ENCODE assay signal across 15 cellular contexts in the genomic region with DNA sequence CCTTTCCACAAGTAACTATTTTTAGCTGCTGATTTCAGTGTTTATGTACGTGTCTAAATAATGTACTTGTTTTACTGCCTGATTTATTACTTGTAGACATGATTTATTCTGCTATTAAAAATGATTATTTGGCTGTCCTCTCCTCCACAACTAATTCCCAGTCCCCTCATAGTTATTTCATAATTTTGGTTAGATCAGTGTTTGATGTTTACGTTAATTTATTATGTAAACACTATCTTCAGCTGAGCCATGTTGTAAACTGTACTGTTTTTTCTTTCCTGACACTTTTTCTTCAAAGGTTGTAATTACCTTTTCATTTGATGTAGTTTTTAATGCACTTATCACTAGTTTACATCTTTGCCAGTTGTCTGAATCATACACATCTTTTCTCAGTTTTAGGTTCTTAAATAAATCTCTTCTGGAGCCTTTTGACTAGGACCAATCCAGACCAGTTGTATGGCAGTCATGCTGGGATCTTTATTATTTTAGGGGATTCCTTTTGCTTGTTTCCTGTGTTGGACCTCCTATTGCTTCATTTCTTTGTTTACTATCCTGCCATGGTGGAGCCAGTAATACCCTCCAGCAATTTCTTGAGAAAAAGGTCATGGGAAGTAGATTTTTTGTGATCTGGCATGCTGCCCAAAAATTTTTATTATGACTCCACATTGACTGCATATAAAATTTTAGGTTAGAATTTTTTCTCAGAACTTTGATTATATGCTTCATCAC. TPM values are rescaled to one million over a fixed set of nuclear protein-coding genes. Genes with fewer than 3 reads are reported as not detected.
A peak's percentile ranks its signal among the peaks of the same experiment; 100 is the strongest.
DNase-seq lines count a peak whose midpoint lies in the region; ATAC-seq lines count a peak whose summit lies in the region.
"Had no signal": no experiment of that assay in that cellular context is flagged by ENCODE, and none has a peak within 500 bp of the region (broad histone marks: within the 10 kb centered on the region; RNA-seq: fewer than 3 reads in every experiment).

No MANE protein-coding gene starts in this region.

- H3K27ac Mint-ChIP-seq in activated naive CD8-positive, alpha-beta T cell treated with anti-CD3 and anti-CD28 coated beads, Interleukin-2, amount 10 ng/mL, durations not matched to agents 7 days and 5 days: no peak overlapping the region
- H3K27ac Mint-ChIP-seq in activated naive CD8-positive, alpha-beta T cell treated with anti-CD3 and anti-CD28 coated beads for 36 hours: no peak overlapping the region
- peak overlapping the region; percentile 41 for H3K27ac Mint-ChIP-seq in T-helper 17 cell
- H3K27ac Mint-ChIP-seq: stimulated activated naive B cell treated with anti-CD40 and anti-IgM and Interleukin-4, amounts not matched to agents 10 μg/mL and 1 μg/mL and 100 μg/mL, for 72 hours had no signal

- no peak for DNase-seq in activated naive CD8-positive, alpha-beta T cell treated with anti-CD3 and anti-CD28 coated beads, Interleukin-2, amount 10 ng/mL, durations not matched to agents 7 days and 5 days
- DNase-seq in activated naive CD8-positive, alpha-beta T cell treated with anti-CD3 and anti-CD28 coated beads for 36 hours: no peak
- no peak for DNase-seq in T-helper 17 cell
- peak; percentile 23 for DNase-seq in fibroblast of the conjunctiva (ENCODE audit: low read depth)
- DNase-seq in T-helper 1 cell: no peak
- no peak for DNase-seq in HuH-7.5 (ENCODE audit: low spot score)
- DNase-seq: activated CD4-positive, alpha-beta T cell treated with anti-CD3 and anti-CD28 coated beads for 1 hour; activated naive CD4-positive, alpha-beta T cell treated with Interleukin-2 at 50 U/mL for 16 hours; AML-193; effector CD8-positive, alpha-beta T cell; naive B cell; NCI-H2081; stimulated activated naive B cell treated with anti-CD40 and anti-IgM and Interleukin-4, amounts not matched to agents 10 μg/mL and 1 μg/mL and 100 μg/mL, for 72 hours had no signal

- no peak for ATAC-seq in activated naive CD8-positive, alpha-beta T cell treated with anti-CD3 and anti-CD28 coated beads, Interleukin-2, amount 10 ng/mL, durations not matched to agents 7 days and 5 days (ENCODE audit: low read depth)
- ATAC-seq in T-helper 17 cell (no peak), GM21619 (IDR thresholded peaks at IDR 0.05; ENCODE audit: unreplicated experiment) (no peak), GM18867 (IDR thresholded peaks at IDR 0.05; ENCODE audit: unreplicated experiment) (no peak)
- ATAC-seq: stimulated activated naive B cell treated with anti-CD40 and anti-IgM and Interleukin-4, amounts not matched to agents 10 μg/mL and 1 μg/mL and 100 μg/mL, for 72 hours had no signal

- H3K27me3 Mint-ChIP-seq in activated naive CD8-positive, alpha-beta T cell treated with anti-CD3 and anti-CD28 coated beads, Interleukin-2, amount 10 ng/mL, durations not matched to agents 7 days and 5 days: no peaks in the 10 kb centered on the region
- H3K27me3 Mint-ChIP-seq in activated naive CD8-positive, alpha-beta T cell treated with anti-CD3 and anti-CD28 coated beads for 36 hours: no peaks in the 10 kb centered on the region
- H3K27me3 Mint-ChIP-seq in T-helper 17 cell: no peaks in the 10 kb centered on the region
- H3K27me3 Mint-ChIP-seq: naive B cell; stimulated activated naive B cell treated with anti-CD40 and anti-IgM and Interleukin-4, amounts not matched to agents 10 μg/mL and 1 μg/mL and 100 μg/mL, for 72 hours had no signal

- H3K4me1 Mint-ChIP-seq in activated naive CD8-positive, alpha-beta T cell treated with anti-CD3 and anti-CD28 coated beads, Interleukin-2, amount 10 ng/mL, durations not matched to agents 7 days and 5 days: peaks cover 11% of the 10 kb centered on the region
- peaks cover 17% of the 10 kb centered on the region for H3K4me1 Mint-ChIP-seq in activated naive CD8-positive, alpha-beta T cell treated with anti-CD3 and anti-CD28 coated beads for 36 hours
- peaks cover 24% of the 10 kb centered on the region for H3K4me1 Mint-ChIP-seq in T-helper 17 cell

- no peaks in the 10 kb centered on the region for H3K9me3 ChIP-seq in T-helper 17 cell (ENCODE audit: control insufficient read depth, low read length, poor library complexity, severe bottlenecking)

- peaks cover 13% of the 10 kb centered on the region for H3K9me3 Mint-ChIP-seq in activated naive CD8-positive, alpha-beta T cell treated with anti-CD3 and anti-CD28 coated beads, Interleukin-2, amount 10 ng/mL, durations not matched to agents 7 days and 5 days
- H3K9me3 Mint-ChIP-seq in activated naive CD8-positive, alpha-beta T cell treated with anti-CD3 and anti-CD28 coated beads for 36 hours: peaks cover 10% of the 10 kb centered on the region

- H3K4me3 Mint-ChIP-seq in activated naive CD8-positive, alpha-beta T cell treated with anti-CD3 and anti-CD28 coated beads, Interleukin-2, amount 10 ng/mL, durations not matched to agents 7 days and 5 days: peak overlapping the region; percentile 31
- H3K4me3 Mint-ChIP-seq in activated naive CD8-positive, alpha-beta T cell treated with anti-CD3 and anti-CD28 coated beads for 36 hours: no peak overlapping the region
- no peak overlapping the region for H3K4me3 Mint-ChIP-seq in T-helper 17 cell

- peaks cover 23% of the 10 kb centered on the region for H3K36me3 Mint-ChIP-seq in activated naive CD8-positive, alpha-beta T cell treated with anti-CD3 and anti-CD28 coated beads, Interleukin-2, amount 10 ng/mL, durations not matched to agents 7 days and 5 days
- peaks cover 17% of the 10 kb centered on the region for H3K36me3 Mint-ChIP-seq in activated naive CD8-positive, alpha-beta T cell treated with anti-CD3 and anti-CD28 coated beads for 36 hours
- no peaks in the 10 kb centered on the region for H3K36me3 Mint-ChIP-seq in T-helper 17 cell (ENCODE audit: low read depth)

- POLR2A ChIA-PET in activated naive CD8-positive, alpha-beta T cell treated with anti-CD3 and anti-CD28 coated beads, Interleukin-2, amount 10 ng/mL, durations not matched to agents 7 days and 5 days (lab: Charles Lee): no interaction called here

RNA-seq across cellular contexts. Expression of a gene that starts 16.1 kb away (rescaled TPM):
- total RNA-seq in activated naive CD8-positive, alpha-beta T cell treated with anti-CD3 and anti-CD28 coated beads, Interleukin-2, amount 10 ng/mL, durations not matched to agents 7 days and 5 days: 10 to 100 TPM; 82.6 to 83.3 TPM
- total RNA-seq in activated naive CD8-positive, alpha-beta T cell treated with anti-CD3 and anti-CD28 coated beads for 36 hours: 10 to 100 TPM; 91.7 to 96.8 TPM
- total RNA-seq in T-helper 17 cell: 10 to 100 TPM; 44.5 to 45.0 TPM

RNA-seq across cellular contexts. Expression of a gene that starts 16.4 kb away (rescaled TPM):
- total RNA-seq in activated naive CD8-positive, alpha-beta T cell treated with anti-CD3 and anti-CD28 coated beads, Interleukin-2, amount 10 ng/mL, durations not matched to agents 7 days and 5 days: 10 to 100 TPM; 46.5 to 48.9 TPM
- 10 to 100 TPM; 33.4 to 36.4 TPM for total RNA-seq in activated naive CD8-positive, alpha-beta T cell treated with anti-CD3 and anti-CD28 coated beads for 36 hours
- 10 to 100 TPM; 58.0 to 64.2 TPM for total RNA-seq in T-helper 17 cell

RNA-seq across cellular contexts. Expression of a gene that starts 41.3 kb away (rescaled TPM):
- total RNA-seq in activated naive CD8-positive, alpha-beta T cell treated with anti-CD3 and anti-CD28 coated beads, Interleukin-2, amount 10 ng/mL, durations not matched to agents 7 days and 5 days: under 1 TPM; 0.36 to 0.54 TPM
- under 1 TPM; 0.37 to 0.56 TPM for total RNA-seq in activated naive CD8-positive, alpha-beta T cell treated with anti-CD3 and anti-CD28 coated beads for 36 hours
- total RNA-seq in T-helper 17 cell: not detected
